8 cellular contexts compared by ENCODE assay signal in genomic region chrX:9341305-9342201, GRCh38.
DNase-seq lines count a peak whose midpoint lies in the region; ATAC-seq, FAIRE-seq and TF ChIP-seq lines count a peak whose summit lies in the region.

No MANE protein-coding gene starts in this region.

- H3K27ac ChIP-seq in H1 (ENCODE audit: low read depth, low read length) (no peak overlapping the region), thyroid gland (peak overlapping the region; percentile 56 to 74 (median 65))

- H3K4me1 ChIP-seq in H1 (replicated peaks in 1 of 4; ENCODE audit: control insufficient read depth in 3 of 4, insufficient read depth in 4 of 4, low read length in 3 of 4) (peaks cover 0 to 9% (median 2%) of the 10 kb centered on the region in 4 experiments; a peak in 4 of 7 replicates), thyroid gland (peaks cover 5 to 14% of the 10 kb centered on the region in 2 donors)

- no peak overlapping the region for H3K14ac ChIP-seq in H1 (ENCODE audit: insufficient read length)

- H4K20me1 ChIP-seq in H1 (replicated peaks in 1 of 2; ENCODE audit: control insufficient read depth in 1 of 2, insufficient read depth in 2 of 2, low read length in 2 of 2) = no peaks in the 10 kb centered on the region

- no peak overlapping the region for H2AK5ac ChIP-seq in H1 (ENCODE audit: low read depth, low read length)

- ATAC-seq in HG02588 (IDR thresholded peaks at IDR 0.05; ENCODE audit: unreplicated experiment) = peak; percentile 85
- peak; percentile 88 to 89 for ATAC-seq in activated CD4-positive, CD25-positive, alpha-beta regulatory T cell treated with anti-CD3 and anti-CD28 coated beads, Interleukin-2, amount 50 U/mL, for 24 hours

- no peak overlapping the region for H3K4me3 ChIP-seq in H1 (ENCODE audit: extremely low read depth in 1 of 4, insufficient read depth in 2 of 4, low read depth in 3 of 4, low read length in 4 of 4)
- no peak overlapping the region for H3K4me3 ChIP-seq in thyroid gland (replicated peaks in 1 of 3)

- H2BK20ac ChIP-seq in H1 (ENCODE audit: low read length) = no peak overlapping the region

- no peak overlapping the region; a peak in 1 of 4 replicates for H3K4me2 ChIP-seq in H1 (ENCODE audit: insufficient read depth in 1 of 2, low read depth in 2 of 2, low read length in 2 of 2)

- no peak overlapping the region for H4K91ac ChIP-seq in H1 (replicated peaks; ENCODE audit: insufficient read length, low read length)

- TF ChIP-seq EP300 in H1 (IDR thresholded peaks at IDR 0.05; ENCODE audit: borderline replicate concordance in 1 of 2, low read depth in 2 of 2, low read length in 2 of 2) = no peak

- H3K23ac ChIP-seq in H1 (ENCODE audit: insufficient read length) = no peak overlapping the region

- H3K27me3 ChIP-seq in H1 (replicated peaks in 1 of 4; ENCODE audit: control insufficient read depth in 3 of 4, extremely low read depth in 1 of 4, insufficient read depth in 3 of 4, low read length in 3 of 4) (no peaks in the 10 kb centered on the region), thyroid gland (no peaks in the 10 kb centered on the region)

- CTCF ChIA-PET in H1 (lab: Charles Lee; ENCODE audit: partially characterized antibody) = interaction anchor here (0.5 to 1.2 kb wide), 2 partner anchors 8 to 10 kb away, joined by 3 read pairs; no protein-coding TSS in a partner anchor

- H3K23me2 ChIP-seq in H1 (ENCODE audit: low read depth, low read length) = peaks cover 2% of the 10 kb centered on the region; the same call in 1 of the 2 replicates

- no peak overlapping the region for H2BK12ac ChIP-seq in H1 (ENCODE audit: low read depth, low read length)

- H4K8ac ChIP-seq in H1 (ENCODE audit: extremely low read depth, insufficient read depth, low read length) = no peak overlapping the region

- no peak overlapping the region for H2AFZ ChIP-seq in H1 (ENCODE audit: low read length)

- H4K5ac ChIP-seq in H1 (ENCODE audit: insufficient read length, low read depth, low read length) = no peak overlapping the region

- H2BK5ac ChIP-seq in H1 (ENCODE audit: low read depth, low read length) = no peak overlapping the region

- no peaks in the 10 kb centered on the region for H3K79me2 ChIP-seq in H1 (ENCODE audit: control insufficient read depth in 1 of 2, insufficient read depth in 2 of 2, low read length in 2 of 2)

- POLR2A ChIA-PET in H1 (lab: Charles Lee; ENCODE audit: partially characterized antibody) = interaction anchor here (0.6 kb wide), 1 partner anchor 119 kb away, joined by 3 read pairs; no protein-coding TSS in a partner anchor

- H2BK120ac ChIP-seq in H1 (replicated peaks; ENCODE audit: low read depth, low read length) = peak overlapping the region; percentile 14

- intact Hi-C loops in thyroid gland (cut with DNase I) = loop anchor here (5.0 kb wide), 1 partner anchor 121 kb away; no protein-coding TSS in a partner anchor

- H3K9me3 ChIP-seq in H1 (ENCODE audit: insufficient read depth in 2 of 2, low read depth in 1 of 2, low read length in 1 of 2) (no peaks in the 10 kb centered on the region), thyroid gland (no peaks in the 10 kb centered on the region)

- no peak overlapping the region for H3K4ac ChIP-seq in H1 (replicated peaks; ENCODE audit: insufficient read length, low read depth, low read length)

- no peak overlapping the region; the same call in 1 of the 2 replicates for H3K18ac ChIP-seq in H1 (ENCODE audit: extremely low read depth, low read length)

- no peak overlapping the region for H3K56ac ChIP-seq in H1 (replicated peaks; ENCODE audit: insufficient read length, low read depth, low read length)

- TF ChIP-seq CTCF in H1 (IDR thresholded peaks at IDR 0.05; ENCODE audit: control extremely low read depth in 1 of 3, insufficient read depth in 1 of 3, low read depth in 1 of 3, low read length in 3 of 3) (no peak), thyroid gland (IDR thresholded peaks at IDR 0.05) (no peak)

- H3K9ac ChIP-seq in H1 (replicated peaks in 1 of 4; ENCODE audit: extremely low read depth in 1 of 4, low read depth in 3 of 4, low read length in 3 of 4) = no peak overlapping the region

- TF ChIP-seq RAD21 in H1 (IDR thresholded peaks at IDR 0.05 in 1 of 2, conservative IDR thresholded peaks at IDR 0.05 in 1 of 2; ENCODE audit: low read depth in 2 of 2, low read length in 2 of 2) = no peak

- H2BK15ac ChIP-seq in H1 (ENCODE audit: low read length) = no peak overlapping the region

- no peaks in the 10 kb centered on the region for H3K79me1 ChIP-seq in H1 (ENCODE audit: low read depth, low read length)

- H3K36me3 ChIP-seq in H1 (ENCODE audit: control insufficient read depth in 2 of 4, insufficient read depth in 4 of 4, low read length in 3 of 4) = no peaks in the 10 kb centered on the region
- H3K36me3 ChIP-seq in thyroid gland = no peaks in the 10 kb centered on the region

- 61% methylated on average over 10 of the region's 15 CpGs; no CpG with 5 or more reads in 1 of the 2 experiments for WGBS in H1 (ENCODE audit: extremely low coverage in 1 of 2, insufficient coverage in 1 of 2, insufficient read length in 1 of 2, insufficient replicate concordance in 2 of 2, low coverage in 1 of 2, low lambda C conversion rate in 2 of 2, missing lambda C conversion rate in 1 of 2), 2 experiments
- 3 to 8% methylated on average over 15 of the region's 15 CpGs for WGBS in thyroid gland, 2 donors

- no peak for FAIRE-seq in H1 (lab: Jason Lieb, UNC)

- DNase-seq in NCI-H2029 (lab: John Stamatoyannopoulos, UW) (peak; percentile 16), NCI-H2029 treated with DMSO at 0.1 percent for 48 hours (lab: John Stamatoyannopoulos, UW) (no peak), NCI-H146 (lab: John Stamatoyannopoulos, UW) (peak; percentile 40), H1 (ENCODE audit: low read depth in 1 of 2, low spot score in 2 of 2) (no peak), myocyte (ENCODE audit: low read depth) (peak; percentile 29), thyroid gland (peak; percentile 44 to 52)

- TF ChIP-seq POLR2A in H1 (IDR thresholded peaks at IDR 0.05; ENCODE audit: control extremely low read depth in 1 of 2, low read depth in 2 of 2, low read length in 2 of 2) (no peak), thyroid gland (IDR thresholded peaks at IDR 0.05) (no peak)

TF ChIP-seq in H1, 55 proteins besides CTCF, POLR2A, EP300 and RAD21:
- TF ChIP-seq TCF12 (IDR thresholded peaks at IDR 0.05; ENCODE audit: low read depth, low read length) (no peak), ATF2 (IDR thresholded peaks at IDR 0.05; ENCODE audit: low read length) (no peak), JUN (IDR thresholded peaks at IDR 0.05; ENCODE audit: low read depth, low read length) (no peak), CHD2 (IDR thresholded peaks at IDR 0.05; ENCODE audit: low read length) (no peak), CREB1 (IDR thresholded peaks at IDR 0.05) (no peak), TAF7 (optimal IDR thresholded peaks at IDR 0.05; ENCODE audit: borderline replicate concordance, low read depth, low read length) (no peak), SP1 (IDR thresholded peaks at IDR 0.05; ENCODE audit: low read depth, low read length) (no peak), BACH1 (IDR thresholded peaks at IDR 0.05; ENCODE audit: low read length) (no peak), CBX8 (IDR thresholded peaks at IDR 0.05; ENCODE audit: borderline replicate concordance, low read depth, low read length) (no peak), FOSL1 (IDR thresholded peaks at IDR 0.05; ENCODE audit: insufficient read depth, low read depth, low read length) (no peak), HDAC6 (IDR thresholded peaks at IDR 0.05; ENCODE audit: low read depth, low read length) (no peak), TAF1 (IDR thresholded peaks at IDR 0.05; ENCODE audit: low read depth, low read length) (no peak), HDAC2 (IDR thresholded peaks at IDR 0.05; ENCODE audit: borderline replicate concordance in 1 of 2, low read depth in 2 of 2, low read length in 2 of 2) (no peak), PHF8 (conservative IDR thresholded peaks at IDR 0.05; ENCODE audit: low read depth, low read length) (no peak), SP4 (IDR thresholded peaks at IDR 0.05; ENCODE audit: low read length) (no peak), MAX (IDR thresholded peaks at IDR 0.05) (no peak)

Comparison
In these comparisons a context has a peak if more than half of its experiments do, and no peak if none do; other contexts are left out.
1. DNase-seq: peak in NCI-H2029 (single experiment), NCI-H146 (single experiment), myocyte (single experiment) and thyroid gland (2 of 2); none in NCI-H2029 treated with DMSO at 0.1 percent for 48 hours (single experiment) and H1 (0 of 2).